ENCODE assay signal across 1 cellular context in genomic region chr1:48222501-48223242, GRCh38.
TF ChIP-seq lines count a peak whose summit lies in the region.

TSS of gene SLC5A9 (plus strand) at chr1:48222716. CDS start at chr1:48222737, 21 bp downstream.

TF ChIP-seq in HepG2, 621 proteins besides CTCF, POLR2A, EP300 and RAD21 (continues in another document):
- TF ChIP-seq EZH2 (conservative IDR thresholded peaks at IDR 0.05; ENCODE audit: low read depth, low read length), result no peak
- no peak for TF ChIP-seq HNRNPH1 (optimal IDR thresholded peaks at IDR 0.05; ENCODE audit: low read depth, low read length)
- peak; percentile 53; the same call in 1 of the 2 replicates for TF ChIP-seq ZBTB20 (CRISPR knock-in tag; IDR thresholded peaks at IDR 0.05; ENCODE audit: borderline replicate concordance, low read depth)
- no peak for TF ChIP-seq ARNT (IDR thresholded peaks at IDR 0.05)
- no peak for TF ChIP-seq MXD4 (CRISPR knock-in tag; IDR thresholded peaks at IDR 0.05)
- no peak for TF ChIP-seq ZSCAN12 (CRISPR knock-in tag; IDR thresholded peaks at IDR 0.05)
- TF ChIP-seq POGK (CRISPR knock-in tag; conservative IDR thresholded peaks at IDR 0.05), result 0 out of 2 replicates have a peak, but pooled peaks have one; percentile 24
- no peak for TF ChIP-seq ZNF263 (CRISPR knock-in tag; IDR thresholded peaks at IDR 0.05)
- no peak for TF ChIP-seq PCBP1 (IDR thresholded peaks at IDR 0.05; ENCODE audit: borderline replicate concordance, low read depth, low read length)
- 0 out of 2 replicates have a peak, but pooled peaks have one; percentile 36 for TF ChIP-seq GFI1 (CRISPR knock-in tag; IDR thresholded peaks at IDR 0.05; ENCODE audit: borderline replicate concordance)
- no peak for TF ChIP-seq ZSCAN20 (CRISPR knock-in tag; IDR thresholded peaks at IDR 0.05; ENCODE audit: borderline replicate concordance)
- peak; percentile 82; the same call in 1 of the 2 replicates for TF ChIP-seq ZNF772 (CRISPR knock-in tag; IDR thresholded peaks at IDR 0.05)
- no peak for TF ChIP-seq ZNF256 (CRISPR knock-in tag; conservative IDR thresholded peaks at IDR 0.05)
- TF ChIP-seq ZNF205 (CRISPR knock-in tag; IDR thresholded peaks at IDR 0.05), result no peak
- no peak for TF ChIP-seq TBL1XR1 (IDR thresholded peaks at IDR 0.05; ENCODE audit: borderline replicate concordance, low read length, partially characterized antibody)
- TF ChIP-seq BRCA1 (CRISPR knock-in tag; IDR thresholded peaks at IDR 0.05), result no peak
- TF ChIP-seq, protein P1, sequence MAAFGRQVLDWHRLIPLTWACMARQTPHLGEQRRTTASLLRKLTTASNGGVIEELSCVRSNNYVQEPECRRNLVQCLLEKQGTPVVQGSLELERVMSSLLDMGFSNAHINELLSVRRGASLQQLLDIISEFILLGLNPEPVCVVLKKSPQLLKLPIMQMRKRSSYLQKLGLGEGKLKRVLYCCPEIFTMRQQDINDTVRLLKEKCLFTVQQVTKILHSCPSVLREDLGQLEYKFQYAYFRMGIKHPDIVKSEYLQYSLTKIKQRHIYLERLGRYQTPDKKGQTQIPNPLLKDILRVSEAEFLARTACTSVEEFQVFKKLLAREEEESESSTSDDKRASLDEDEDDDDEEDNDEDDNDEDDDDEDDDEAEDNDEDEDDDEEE (CRISPR knock-in tag; IDR thresholded peaks at IDR 0.05), result no peak
- TF ChIP-seq, protein P2, sequence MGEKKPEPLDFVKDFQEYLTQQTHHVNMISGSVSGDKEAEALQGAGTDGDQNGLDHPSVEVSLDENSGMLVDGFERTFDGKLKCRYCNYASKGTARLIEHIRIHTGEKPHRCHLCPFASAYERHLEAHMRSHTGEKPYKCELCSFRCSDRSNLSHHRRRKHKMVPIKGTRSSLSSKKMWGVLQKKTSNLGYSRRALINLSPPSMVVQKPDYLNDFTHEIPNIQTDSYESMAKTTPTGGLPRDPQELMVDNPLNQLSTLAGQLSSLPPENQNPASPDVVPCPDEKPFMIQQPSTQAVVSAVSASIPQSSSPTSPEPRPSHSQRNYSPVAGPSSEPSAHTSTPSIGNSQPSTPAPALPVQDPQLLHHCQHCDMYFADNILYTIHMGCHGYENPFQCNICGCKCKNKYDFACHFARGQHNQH (CRISPR knock-in tag; IDR thresholded peaks at IDR 0.05), result no peak; the same call in 1 of the 2 replicates
- peak; percentile 65; the same call in 1 of the 2 replicates for TF ChIP-seq ZNF788 (CRISPR knock-in tag; IDR thresholded peaks at IDR 0.05; ENCODE audit: borderline replicate concordance)
- peak; percentile 44; the same call in 1 of the 2 replicates for TF ChIP-seq KAT8 (CRISPR knock-in tag; IDR thresholded peaks at IDR 0.05)
- TF ChIP-seq, protein P3, sequence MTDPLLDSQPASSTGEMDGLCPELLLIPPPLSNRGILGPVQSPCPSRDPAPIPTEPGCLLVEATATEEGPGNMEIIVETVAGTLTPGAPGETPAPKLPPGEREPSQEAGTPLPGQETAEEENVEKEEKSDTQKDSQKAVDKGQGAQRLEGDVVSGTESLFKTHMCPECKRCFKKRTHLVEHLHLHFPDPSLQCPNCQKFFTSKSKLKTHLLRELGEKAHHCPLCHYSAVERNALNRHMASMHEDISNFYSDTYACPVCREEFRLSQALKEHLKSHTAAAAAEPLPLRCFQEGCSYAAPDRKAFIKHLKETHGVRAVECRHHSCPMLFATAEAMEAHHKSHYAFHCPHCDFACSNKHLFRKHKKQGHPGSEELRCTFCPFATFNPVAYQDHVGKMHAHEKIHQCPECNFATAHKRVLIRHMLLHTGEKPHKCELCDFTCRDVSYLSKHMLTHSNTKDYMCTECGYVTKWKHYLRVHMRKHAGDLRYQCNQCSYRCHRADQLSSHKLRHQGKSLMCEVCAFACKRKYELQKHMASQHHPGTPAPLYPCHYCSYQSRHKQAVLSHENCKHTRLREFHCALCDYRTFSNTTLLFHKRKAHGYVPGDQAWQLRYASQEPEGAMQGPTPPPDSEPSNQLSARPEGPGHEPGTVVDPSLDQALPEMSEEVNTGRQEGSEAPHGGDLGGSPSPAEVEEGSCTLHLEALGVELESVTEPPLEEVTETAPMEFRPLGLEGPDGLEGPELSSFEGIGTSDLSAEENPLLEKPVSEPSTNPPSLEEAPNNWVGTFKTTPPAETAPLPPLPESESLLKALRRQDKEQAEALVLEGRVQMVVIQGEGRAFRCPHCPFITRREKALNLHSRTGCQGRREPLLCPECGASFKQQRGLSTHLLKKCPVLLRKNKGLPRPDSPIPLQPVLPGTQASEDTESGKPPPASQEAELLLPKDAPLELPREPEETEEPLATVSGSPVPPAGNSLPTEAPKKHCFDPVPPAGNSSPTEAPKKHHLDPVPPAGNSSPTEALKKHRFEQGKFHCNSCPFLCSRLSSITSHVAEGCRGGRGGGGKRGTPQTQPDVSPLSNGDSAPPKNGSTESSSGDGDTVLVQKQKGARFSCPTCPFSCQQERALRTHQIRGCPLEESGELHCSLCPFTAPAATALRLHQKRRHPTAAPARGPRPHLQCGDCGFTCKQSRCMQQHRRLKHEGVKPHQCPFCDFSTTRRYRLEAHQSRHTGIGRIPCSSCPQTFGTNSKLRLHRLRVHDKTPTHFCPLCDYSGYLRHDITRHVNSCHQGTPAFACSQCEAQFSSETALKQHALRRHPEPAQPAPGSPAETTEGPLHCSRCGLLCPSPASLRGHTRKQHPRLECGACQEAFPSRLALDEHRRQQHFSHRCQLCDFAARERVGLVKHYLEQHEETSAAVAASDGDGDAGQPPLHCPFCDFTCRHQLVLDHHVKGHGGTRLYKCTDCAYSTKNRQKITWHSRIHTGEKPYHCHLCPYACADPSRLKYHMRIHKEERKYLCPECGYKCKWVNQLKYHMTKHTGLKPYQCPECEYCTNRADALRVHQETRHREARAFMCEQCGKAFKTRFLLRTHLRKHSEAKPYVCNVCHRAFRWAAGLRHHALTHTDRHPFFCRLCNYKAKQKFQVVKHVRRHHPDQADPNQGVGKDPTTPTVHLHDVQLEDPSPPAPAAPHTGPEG (CRISPR knock-in tag; IDR thresholded peaks at IDR 0.05), result no peak
- TF ChIP-seq KDM6A (CRISPR knock-in tag; IDR thresholded peaks at IDR 0.05; ENCODE audit: low read depth), result peak; percentile 89
- TF ChIP-seq, protein P4, sequence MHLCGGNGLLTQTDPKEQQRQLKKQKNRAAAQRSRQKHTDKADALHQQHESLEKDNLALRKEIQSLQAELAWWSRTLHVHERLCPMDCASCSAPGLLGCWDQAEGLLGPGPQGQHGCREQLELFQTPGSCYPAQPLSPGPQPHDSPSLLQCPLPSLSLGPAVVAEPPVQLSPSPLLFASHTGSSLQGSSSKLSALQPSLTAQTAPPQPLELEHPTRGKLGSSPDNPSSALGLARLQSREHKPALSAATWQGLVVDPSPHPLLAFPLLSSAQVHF (CRISPR knock-in tag; IDR thresholded peaks at IDR 0.05), result no peak
- TF ChIP-seq ESRRA (CRISPR knock-in tag; IDR thresholded peaks at IDR 0.05; ENCODE audit: low read depth), result peak; percentile 52; the same call in 1 of the 2 replicates
- no peak for TF ChIP-seq PREB (CRISPR knock-in tag; IDR thresholded peaks at IDR 0.05)
- TF ChIP-seq ZNF260 (CRISPR knock-in tag; IDR thresholded peaks at IDR 0.05; ENCODE audit: borderline replicate concordance, low read depth), result no peak
- TF ChIP-seq PTBP1 (IDR thresholded peaks at IDR 0.05; ENCODE audit: low read depth, low read length, poor library complexity, severe bottlenecking), result no peak
- TF ChIP-seq HOXA9 (CRISPR knock-in tag; IDR thresholded peaks at IDR 0.05; ENCODE audit: borderline replicate concordance), result no peak
- peak; percentile 70 for TF ChIP-seq ZFY (CRISPR knock-in tag; IDR thresholded peaks at IDR 0.05)
- 0 out of 2 replicates have a peak, but pooled peaks have one; percentile 24 for TF ChIP-seq ZNF598 (CRISPR knock-in tag; IDR thresholded peaks at IDR 0.05; ENCODE audit: borderline replicate concordance)
- no peak for TF ChIP-seq TRIM24 (CRISPR knock-in tag; IDR thresholded peaks at IDR 0.05)
- TF ChIP-seq PITX1 (CRISPR knock-in tag; IDR thresholded peaks at IDR 0.05), result peak; percentile 28; the same call in 1 of the 2 replicates
- no peak for TF ChIP-seq SYNCRIP (IDR thresholded peaks at IDR 0.05; ENCODE audit: insufficient read depth, low read depth, low read length)
- TF ChIP-seq NR0B2 (CRISPR knock-in tag; IDR thresholded peaks at IDR 0.05), result peak; percentile 69; the same call in 1 of the 2 replicates
- TF ChIP-seq GTF3A (CRISPR knock-in tag; conservative IDR thresholded peaks at IDR 0.05), result no peak
- TF ChIP-seq U2AF1 (optimal IDR thresholded peaks at IDR 0.05; ENCODE audit: low read depth, low read length), result no peak
- TF ChIP-seq, protein P5, sequence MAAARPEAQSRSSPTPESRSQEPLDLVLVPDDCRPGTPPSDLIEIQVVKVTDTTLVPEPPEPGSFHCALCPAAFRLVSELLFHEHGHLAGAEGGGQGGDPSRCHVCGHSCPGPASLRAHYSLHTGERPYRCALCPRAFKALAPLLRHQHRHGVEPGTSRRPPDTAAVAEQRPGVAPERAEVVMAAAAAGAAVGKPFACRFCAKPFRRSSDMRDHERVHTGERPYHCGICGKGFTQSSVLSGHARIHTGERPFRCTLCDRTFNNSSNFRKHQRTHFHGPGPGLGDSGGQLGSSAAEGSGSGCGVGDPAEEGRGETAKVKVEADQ (CRISPR knock-in tag; IDR thresholded peaks at IDR 0.05; ENCODE audit: borderline replicate concordance), result no peak
- TF ChIP-seq SRY (CRISPR knock-in tag; IDR thresholded peaks at IDR 0.05), result no peak
- no peak for TF ChIP-seq RBM22 (optimal IDR thresholded peaks at IDR 0.05; ENCODE audit: low read length)
- TF ChIP-seq ZFP36L2 (CRISPR knock-in tag; IDR thresholded peaks at IDR 0.05), result no peak
- TF ChIP-seq ZEB1 (IDR thresholded peaks at IDR 0.05; ENCODE audit: insufficient replicate concordance, low read depth), result no peak
- TF ChIP-seq ZNF720 (CRISPR knock-in tag; IDR thresholded peaks at IDR 0.05), result no peak
- TF ChIP-seq ATRX (CRISPR knock-in tag; IDR thresholded peaks at IDR 0.05; ENCODE audit: borderline replicate concordance), result no peak
- TF ChIP-seq RELA (CRISPR knock-in tag; IDR thresholded peaks at IDR 0.05), result no peak
- no peak for TF ChIP-seq ZNF136 (CRISPR knock-in tag; IDR thresholded peaks at IDR 0.05; ENCODE audit: low read depth)
- no peak for TF ChIP-seq ZFP62 (CRISPR knock-in tag; IDR thresholded peaks at IDR 0.05)
- TF ChIP-seq ZNF414 (CRISPR knock-in tag; IDR thresholded peaks at IDR 0.05), result 0 out of 2 replicates have a peak, but pooled peaks have one; percentile 41
- TF ChIP-seq ZNF331 (CRISPR knock-in tag; IDR thresholded peaks at IDR 0.05), result peak; percentile 63; the same call in 1 of the 2 replicates
- no peak for TF ChIP-seq NFE2L1 (CRISPR knock-in tag; IDR thresholded peaks at IDR 0.05; ENCODE audit: borderline replicate concordance)
- TF ChIP-seq, protein P6, sequence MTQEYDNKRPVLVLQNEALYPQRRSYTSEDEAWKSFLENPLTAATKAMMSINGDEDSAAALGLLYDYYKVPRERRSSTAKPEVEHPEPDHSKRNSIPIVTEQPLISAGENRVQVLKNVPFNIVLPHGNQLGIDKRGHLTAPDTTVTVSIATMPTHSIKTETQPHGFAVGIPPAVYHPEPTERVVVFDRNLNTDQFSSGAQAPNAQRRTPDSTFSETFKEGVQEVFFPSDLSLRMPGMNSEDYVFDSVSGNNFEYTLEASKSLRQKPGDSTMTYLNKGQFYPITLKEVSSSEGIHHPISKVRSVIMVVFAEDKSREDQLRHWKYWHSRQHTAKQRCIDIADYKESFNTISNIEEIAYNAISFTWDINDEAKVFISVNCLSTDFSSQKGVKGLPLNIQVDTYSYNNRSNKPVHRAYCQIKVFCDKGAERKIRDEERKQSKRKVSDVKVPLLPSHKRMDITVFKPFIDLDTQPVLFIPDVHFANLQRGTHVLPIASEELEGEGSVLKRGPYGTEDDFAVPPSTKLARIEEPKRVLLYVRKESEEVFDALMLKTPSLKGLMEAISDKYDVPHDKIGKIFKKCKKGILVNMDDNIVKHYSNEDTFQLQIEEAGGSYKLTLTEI (CRISPR knock-in tag; conservative IDR thresholded peaks at IDR 0.05), result no peak
- no peak for TF ChIP-seq NBN (conservative IDR thresholded peaks at IDR 0.05)
- TF ChIP-seq, protein P7, sequence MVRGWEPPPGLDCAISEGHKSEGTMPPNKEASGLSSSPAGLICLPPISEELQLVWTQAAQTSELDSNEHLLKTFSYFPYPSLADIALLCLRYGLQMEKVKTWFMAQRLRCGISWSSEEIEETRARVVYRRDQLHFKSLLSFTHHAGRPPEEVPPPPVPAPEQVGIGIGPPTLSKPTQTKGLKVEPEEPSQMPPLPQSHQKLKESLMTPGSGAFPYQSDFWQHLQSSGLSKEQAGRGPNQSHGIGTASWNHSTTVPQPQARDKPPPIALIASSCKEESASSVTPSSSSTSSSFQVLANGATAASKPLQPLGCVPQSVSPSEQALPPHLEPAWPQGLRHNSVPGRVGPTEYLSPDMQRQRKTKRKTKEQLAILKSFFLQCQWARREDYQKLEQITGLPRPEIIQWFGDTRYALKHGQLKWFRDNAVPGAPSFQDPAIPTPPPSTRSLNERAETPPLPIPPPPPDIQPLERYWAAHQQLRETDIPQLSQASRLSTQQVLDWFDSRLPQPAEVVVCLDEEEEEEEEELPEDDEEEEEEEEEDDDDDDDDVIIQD (CRISPR knock-in tag; IDR thresholded peaks at IDR 0.05; ENCODE audit: low read depth), result no peak
- no peak for TF ChIP-seq MATR3 (CRISPR knock-in tag; IDR thresholded peaks at IDR 0.05)
